In the genomic region with DNA sequence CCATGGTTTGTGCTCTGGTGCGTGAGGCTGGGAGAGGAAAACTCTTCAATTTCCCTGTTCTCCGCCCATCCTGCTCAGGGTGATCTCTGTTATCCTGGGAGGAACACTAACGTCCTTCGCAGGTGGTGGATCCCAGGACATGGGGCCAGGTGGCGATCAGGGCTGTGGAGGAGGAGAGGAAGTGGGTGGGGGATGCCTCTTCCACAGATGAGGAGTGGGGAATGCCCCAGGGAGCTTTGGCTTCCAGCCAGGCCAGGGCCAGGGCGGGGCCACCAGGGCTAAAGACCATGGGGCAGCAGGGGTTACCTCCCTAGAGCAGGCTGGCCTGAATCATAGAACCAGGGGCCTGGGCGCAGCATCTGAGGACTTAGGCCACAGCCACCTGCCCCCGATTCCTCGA, we compare ENCODE assay signal across 1 cellular context.
TF ChIP-seq lines count a peak whose summit lies in the region.

No MANE protein-coding gene starts in this region.

TF ChIP-seq in H1, 55 proteins besides CTCF, POLR2A, EP300 and RAD21:
- TF ChIP-seq CTBP2 (IDR thresholded peaks at IDR 0.05; ENCODE audit: borderline replicate concordance, insufficient read depth, insufficient read length, low read length): no peak
- TF ChIP-seq KDM5A (IDR thresholded peaks at IDR 0.05; ENCODE audit: low read length): no peak
- no peak for TF ChIP-seq TBP (IDR thresholded peaks at IDR 0.05; ENCODE audit: low read depth, low read length)
- TF ChIP-seq, protein P1, sequence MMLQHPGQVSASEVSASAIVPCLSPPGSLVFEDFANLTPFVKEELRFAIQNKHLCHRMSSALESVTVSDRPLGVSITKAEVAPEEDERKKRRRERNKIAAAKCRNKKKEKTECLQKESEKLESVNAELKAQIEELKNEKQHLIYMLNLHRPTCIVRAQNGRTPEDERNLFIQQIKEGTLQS (IDR thresholded peaks at IDR 0.05; ENCODE audit: insufficient read depth, low read depth, low read length): no peak
- no peak for TF ChIP-seq JUND (IDR thresholded peaks at IDR 0.05; ENCODE audit: low read length)
- TF ChIP-seq TCF12 (IDR thresholded peaks at IDR 0.05; ENCODE audit: low read depth, low read length): no peak
- TF ChIP-seq, protein P2, sequence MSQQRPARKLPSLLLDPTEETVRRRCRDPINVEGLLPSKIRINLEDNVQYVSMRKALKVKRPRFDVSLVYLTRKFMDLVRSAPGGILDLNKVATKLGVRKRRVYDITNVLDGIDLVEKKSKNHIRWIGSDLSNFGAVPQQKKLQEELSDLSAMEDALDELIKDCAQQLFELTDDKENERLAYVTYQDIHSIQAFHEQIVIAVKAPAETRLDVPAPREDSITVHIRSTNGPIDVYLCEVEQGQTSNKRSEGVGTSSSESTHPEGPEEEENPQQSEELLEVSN (IDR thresholded peaks at IDR 0.05): no peak
- no peak for TF ChIP-seq SP1 (IDR thresholded peaks at IDR 0.05; ENCODE audit: low read depth, low read length)
TF ChIP-seq in H1: peak in this region for 0.
